7 cellular contexts compared by ENCODE assay signal in genomic region chr14:32847867-32848266, GRCh38.
"Had no signal": no experiment of that assay in that cellular context is flagged by ENCODE, and none has a peak within 500 bp of the region (broad histone marks: within the 10 kb centered on the region; RNA-seq: fewer than 3 reads in every experiment).

No MANE protein-coding gene starts in this region.

- H2AFZ ChIP-seq: GM23338 had no signal

- H3K4me2 ChIP-seq: GM23338 had no signal

- DNase-seq: H9, HCEC 1CT, KG1 had no signal

- H3K4me3 ChIP-seq: GM23338, K562 had no signal

- FAIRE-seq: H1, HTR-8/SVneo, K562 had no signal

- ATAC-seq: GM23338, K562 had no signal
